13 cellular contexts compared by ENCODE assay signal in genomic region chr1:187891993-187892392, GRCh38.
"Had no signal": no experiment of that assay in that cellular context is flagged by ENCODE, and none has a peak within 500 bp of the region (broad histone marks: within the 10 kb centered on the region; RNA-seq: fewer than 3 reads in every experiment).

No MANE protein-coding gene starts in this region.

- DNase-seq: activated CD4-positive, alpha-beta T cell treated with anti-CD3 and anti-CD28 coated beads, Interleukin-2, amount 10 ng/mL, durations not matched to agents 7 days and 5 days; activated CD4-positive, CD25-positive, alpha-beta regulatory T cell; activated CD8-positive, alpha-beta memory T cell treated with anti-CD3 and anti-CD28 coated beads, Interleukin-2, amount 50 U/mL, for 48 hours; activated gamma-delta T cell treated with Interleukin-2 at 50 U/mL for 16 hours; activated naive CD8-positive, alpha-beta T cell treated with anti-CD3 and anti-CD28 coated beads for 36 hours; effector CD8-positive, alpha-beta T cell; foreskin keratinocyte; head of caudate nucleus; left cardiac atrium; stimulated activated CD4-positive, alpha-beta T cell treated with anti-CD3 and anti-CD28 coated beads, Interleukin-12 subunit alpha, Interleukin-12 subunit beta, amount 100 ng/mL, for 4 hours; T-helper 17 cell; upper lobe of right lung had no signal

- ATAC-seq: foreskin keratinocyte; left cardiac atrium; stimulated activated effector memory CD8-positive, alpha-beta T cell treated with anti-CD3 and anti-CD28 coated beads, Interleukin-12 subunit alpha, Interleukin-12 subunit beta, amount 100 ng/mL, for 72 hours; T-helper 17 cell; upper lobe of right lung had no signal
